10 cellular contexts compared by ENCODE assay signal in genomic region chrX:71195959-71196727, GRCh38. TPM values are rescaled to one million over a fixed set of nuclear protein-coding genes. Genes with fewer than 3 reads are reported as not detected.
A peak's percentile ranks its signal among the peaks of the same experiment; 100 is the strongest.
DNase-seq lines count a peak whose midpoint lies in the region; ATAC-seq and TF ChIP-seq lines count a peak whose summit lies in the region.
"Had no signal": no experiment of that assay in that cellular context is flagged by ENCODE, and none has a peak within 500 bp of the region (broad histone marks: within the 10 kb centered on the region; RNA-seq: fewer than 3 reads in every experiment).

No MANE protein-coding gene starts in this region.

- H3K4me1 ChIP-seq in DOHH2 (ENCODE audit: control insufficient read depth, low read length) = peaks cover 19% of the 10 kb centered on the region
- H3K4me1 ChIP-seq: sigmoid colon, thyroid gland had no signal

- H3K9me2 ChIP-seq in DOHH2 (replicated peaks; ENCODE audit: control insufficient read depth, low read length) = no peaks in the 10 kb centered on the region

- H3K9me3 ChIP-seq in DOHH2 (ENCODE audit: control insufficient read depth, insufficient read depth, low read length) = no peaks in the 10 kb centered on the region
- H3K9me3 ChIP-seq: sigmoid colon, thyroid gland had no signal

- H3K36me3 ChIP-seq in DOHH2 (ENCODE audit: control insufficient read depth, low read length) = no peaks in the 10 kb centered on the region
- H3K36me3 ChIP-seq: sigmoid colon, thyroid gland had no signal

- H3F3A ChIP-seq in DOHH2 (ENCODE audit: control insufficient read depth, insufficient read depth) = no peaks in the 10 kb centered on the region

- peak; percentile 44 for DNase-seq in HT1080 (ENCODE audit: low read depth)
- DNase-seq in central memory CD4-positive, alpha-beta T cell = peak; percentile 42
- DNase-seq in globus pallidus (ENCODE audit: low spot score) = no peak
- DNase-seq in SHP77 (lab: John Stamatoyannopoulos, UW) = no peak
- DNase-seq in stimulated activated CD4-positive, alpha-beta T cell treated with anti-CD3 and anti-CD28 coated beads, Interleukin-4, amount 100 ng/mL, for 4 hours = no peak
- DNase-seq: sigmoid colon, thyroid gland had no signal

- ATAC-seq in GM19328 (IDR thresholded peaks at IDR 0.05; ENCODE audit: unreplicated experiment) (peak; percentile 49), HG03139 (IDR thresholded peaks at IDR 0.05; ENCODE audit: unreplicated experiment) (no peak)

- H4K20me1 ChIP-seq in DOHH2 (ENCODE audit: control insufficient read depth, insufficient read depth, low read depth, low read length) = no peaks in the 10 kb centered on the region

- peaks cover 23% of the 10 kb centered on the region for H3K79me2 ChIP-seq in DOHH2 (ENCODE audit: control insufficient read depth, low read length)

- H3K4me3 ChIP-seq in DOHH2 (ENCODE audit: low read length) = peak overlapping the region; percentile 91
- H3K4me3 ChIP-seq: sigmoid colon, thyroid gland had no signal

- no peak for TF ChIP-seq CTCF in DOHH2 (IDR thresholded peaks at IDR 0.05; ENCODE audit: low read depth, low read length, poor library complexity, severe bottlenecking)

- H3K27ac ChIP-seq in DOHH2 (ENCODE audit: low read depth, low read length) = no peak overlapping the region
- H3K27ac ChIP-seq: sigmoid colon, thyroid gland had no signal

- no peaks in the 10 kb centered on the region for H3K27me3 ChIP-seq in DOHH2 (ENCODE audit: control insufficient read depth, low read length)
- H3K27me3 ChIP-seq: sigmoid colon, thyroid gland had no signal

- peak overlapping the region; percentile 75 for H3K4me2 ChIP-seq in DOHH2 (ENCODE audit: low read length)

RNA-seq across cellular contexts. Expression of gene GJB1, which starts 26.9 kb away (rescaled TPM):
- total RNA-seq in HT1080 (2014; rRNA removed; shearing (Covaris generic)) = not detected in 2 replicates
- polyA plus RNA-seq in HT1080 (2015; cell fraction: cytosol; rRNA removed) = not detected in 2 replicates
- polyA plus RNA-seq in HT1080 (2015; cell fraction: nucleus; rRNA removed) = not detected in 2 replicates
- total RNA-seq: sigmoid colon, thyroid gland had no signal

RNA-seq across cellular contexts. Expression of gene NLGN3, which starts 51.5 kb away (rescaled TPM):
- total RNA-seq in HT1080 (2014; rRNA removed; shearing (Covaris generic)) = 0.06 TPM in 1 of 2 replicates, not detected in the other
- polyA plus RNA-seq in HT1080 (2015; cell fraction: cytosol; rRNA removed) = 0.09 and 0.11 TPM in 2 replicates
- polyA plus RNA-seq in HT1080 (2015; cell fraction: nucleus; rRNA removed) = 1.1 and 1.6 TPM in 2 replicates

RNA-seq across cellular contexts. Expression of gene ZMYM3, which starts 57.8 kb away (rescaled TPM):
- 17.8 and 23.8 TPM in 2 replicates for total RNA-seq in HT1080 (2014; rRNA removed; shearing (Covaris generic))
- 11.9 and 14.0 TPM in 2 replicates for polyA plus RNA-seq in HT1080 (2015; cell fraction: cytosol; rRNA removed)
- 40.0 and 48.6 TPM in 2 replicates for polyA plus RNA-seq in HT1080 (2015; cell fraction: nucleus; rRNA removed)

Comparison
In these comparisons a context has a peak if more than half of its experiments do, and no peak if none do; other contexts are left out.
1. DNase-seq: peak in HT1080 (single experiment) and central memory CD4-positive, alpha-beta T cell (single experiment); none in globus pallidus (single experiment), SHP77 (0 of 2) and stimulated activated CD4-positive, alpha-beta T cell treated with anti-CD3 and anti-CD28 coated beads, Interleukin-4, amount 100 ng/mL, for 4 hours (0 of 2).